Comparison of ENCODE assay signal across 17 cellular contexts in the genomic region with DNA sequence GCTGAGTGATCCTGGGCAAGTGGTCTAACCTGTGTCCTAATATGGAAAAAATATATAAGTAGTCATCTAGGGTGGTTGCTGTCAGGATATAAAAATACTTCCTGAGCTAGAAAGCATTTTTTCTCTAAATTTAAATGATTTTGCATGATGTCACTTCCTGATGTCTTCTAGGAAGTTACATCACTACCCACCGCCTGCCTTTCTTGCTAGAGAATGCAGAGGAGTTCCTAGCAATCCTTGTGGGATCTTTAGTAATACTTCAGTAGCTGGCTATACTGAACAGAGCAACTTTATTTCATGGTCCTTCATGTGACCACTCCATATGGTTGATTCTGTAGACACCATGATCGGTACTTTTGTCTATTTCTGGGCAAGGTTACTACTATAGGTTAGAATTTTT.
DNase-seq lines count a peak whose midpoint lies in the region; ATAC-seq and TF ChIP-seq lines count a peak whose summit lies in the region.
"Had no signal": no experiment of that assay in that cellular context is flagged by ENCODE, and none has a peak within 500 bp of the region (broad histone marks: within the 10 kb centered on the region; RNA-seq: fewer than 3 reads in every experiment).

No MANE protein-coding gene starts in this region.

- TF ChIP-seq POLR2A in NB4 (IDR thresholded peaks at IDR 0.05; ENCODE audit: extremely low read depth, insufficient read length): no peak

- TF ChIP-seq CTCF in NB4 (IDR thresholded peaks at IDR 0.05; ENCODE audit: low read depth, low read length): no peak

- peak; percentile 4 for DNase-seq in H4 (ENCODE audit: low spot score)
- peak; percentile 4 for DNase-seq in NB4 (ENCODE audit: low read depth)
- peak; percentile 11 for DNase-seq in dermis blood vessel endothelial cell
- peak; percentile 7 for DNase-seq in renal cortical epithelial cell (ENCODE audit: low read depth)
- DNase-seq in NCI-H524 treated with DMSO at 0.1 percent for 48 hours (lab: John Stamatoyannopoulos, UW): no peak
- DNase-seq in nucleus accumbens (lab: John Stamatoyannopoulos, UW): no peak
- DNase-seq: BE2C; CD4-positive, alpha-beta T cell; DMS79; GF-D8; NCI-H1105 treated with DMSO at 0.1 percent for 48 hours; NCI-H187; NCI-H345; NCI-H69; NK-92 treated with Interleukin-12 subunit alpha and Interleukin-12 subunit beta, amount 100 ng/mL, for 24 hours had no signal

- no peak for ATAC-seq in HG02973 (IDR thresholded peaks at IDR 0.05; ENCODE audit: unreplicated experiment)

- no peak overlapping the region for H3K4me3 ChIP-seq in NB4 (ENCODE audit: low read depth, low read length)
- H3K4me3 ChIP-seq: SJSA1 had no signal

Comparison
In these comparisons a context has a peak if more than half of its experiments do, and no peak if none do; other contexts are left out.
1. DNase-seq: peak in H4 (single experiment), NB4 (single experiment), dermis blood vessel endothelial cell (single experiment) and renal cortical epithelial cell (single experiment); none in NCI-H524 treated with DMSO at 0.1 percent for 48 hours (single experiment) and nucleus accumbens (0 of 56).